Comparison of ENCODE assay signal across 8 cellular contexts in the genomic region with DNA sequence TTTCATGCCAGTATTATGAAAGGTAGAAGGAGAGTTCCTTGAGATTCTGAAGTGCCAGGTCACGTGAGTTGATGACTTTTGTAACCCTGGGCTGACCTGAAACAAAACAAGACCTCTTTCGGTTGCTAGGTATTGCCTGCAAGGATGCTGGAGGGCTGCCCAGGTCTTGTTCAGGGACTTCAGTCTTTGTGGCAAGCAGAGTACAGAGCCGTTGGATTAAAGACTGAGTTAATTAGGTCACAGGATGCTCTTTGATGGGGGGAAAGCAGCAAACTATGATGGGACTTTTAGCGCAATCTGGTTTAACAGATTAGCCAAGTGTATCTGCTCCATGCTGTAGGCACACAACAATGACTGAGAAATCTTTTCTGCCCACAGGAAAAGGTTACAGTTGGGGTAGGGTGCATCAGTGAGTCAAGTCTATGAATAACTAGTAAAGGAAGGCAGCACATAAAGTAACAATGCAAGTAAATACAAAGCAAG. TPM values are rescaled to one million over a fixed set of nuclear protein-coding genes. Genes with fewer than 3 reads are reported as not detected.
A peak's percentile ranks its signal among the peaks of the same experiment; 100 is the strongest.
DNase-seq lines count a peak whose midpoint lies in the region; ATAC-seq and TF ChIP-seq lines count a peak whose summit lies in the region.

No MANE protein-coding gene starts in this region.

- no peak for TF ChIP-seq POLR2A in Peyer's patch (IDR thresholded peaks at IDR 0.05)

- no peak overlapping the region for H3K9ac ChIP-seq in adipocyte (ENCODE audit: low read length)

- H3K27me3 ChIP-seq in Peyer's patch: no peaks in the 10 kb centered on the region
- no peaks in the 10 kb centered on the region for H3K27me3 ChIP-seq in adipocyte (replicated peaks; ENCODE audit: control insufficient read depth, insufficient read depth, low read length)

- H3K36me3 ChIP-seq in Peyer's patch (no peaks in the 10 kb centered on the region), adipocyte (ENCODE audit: control insufficient read depth, insufficient read depth, low read length, severe bottlenecking) (no peaks in the 10 kb centered on the region)

- H3K27ac ChIP-seq in Peyer's patch: peak overlapping the region in 2 of 4 donors; percentile 7 to 28

- TF ChIP-seq CTCF in Peyer's patch (IDR thresholded peaks at IDR 0.05): no peak

- H3K9me3 ChIP-seq in Peyer's patch (no peaks in the 10 kb centered on the region), adipocyte (ENCODE audit: control insufficient read depth, low read length) (no peaks in the 10 kb centered on the region)

- peak in 2 of 3 donors; percentile 39 to 58 for DNase-seq in Peyer's patch
- peak; percentile 34 for DNase-seq in adipocyte (ENCODE audit: low read depth)
- DNase-seq in retina: peak; percentile 14
- DNase-seq in iPS-NIHi7 (ENCODE audit: extremely low spot score): no peak
- no peak for DNase-seq in NCI-H1694 (lab: John Stamatoyannopoulos, UW)
- DNase-seq in G401 (ENCODE audit: low spot score): no peak
- DNase-seq in T1000 (lab: John Stamatoyannopoulos, UW): no peak

- ATAC-seq in GM21390 (IDR thresholded peaks at IDR 0.05; ENCODE audit: unreplicated experiment): peak; percentile 23

- in situ Hi-C loops in G401 (cut with HindIII; ENCODE audit: low sequenced_read_pairs): no loop called here

- H3K4me1 ChIP-seq in Peyer's patch (peaks cover 0 to 13% (median 5%) of the 10 kb centered on the region in 4 donors), adipocyte (ENCODE audit: control insufficient read depth, insufficient read depth, low read length) (peaks cover 22% of the 10 kb centered on the region)

- H3K4me3 ChIP-seq in Peyer's patch (no peak overlapping the region), adipocyte (ENCODE audit: low read length) (no peak overlapping the region)

RNA-seq across cellular contexts. Expression of gene ELOVL5, which starts 12.8 kb away (rescaled TPM):
- total RNA-seq in Peyer's patch: 100 to 1,000 TPM in 1 of 4 donors, 10 to 100 TPM in 3; 40.3 to 101 (median 78.6) TPM
- 6.6 and 12.2 TPM in 2 replicates for total RNA-seq in G401 (2014; rRNA removed; shearing (Covaris generic))

Comparison
In these comparisons a context has a peak if more than half of its experiments do, and no peak if none do; other contexts are left out.
1. DNase-seq: peak in Peyer's patch (2 of 3), adipocyte (single experiment) and retina (single experiment); none in iPS-NIHi7 (single experiment), NCI-H1694 (single experiment), G401 (single experiment) and T1000 (single experiment).